Comparison of ENCODE assay signal across 11 cellular contexts in genomic region chr15:57610130-57610529, GRCh38. TPM values are rescaled to one million over a fixed set of nuclear protein-coding genes. Genes with fewer than 3 reads are reported as not detected.
A peak's percentile ranks its signal among the peaks of the same experiment; 100 is the strongest.
DNase-seq lines count a peak whose midpoint lies in the region; ATAC-seq, FAIRE-seq and TF ChIP-seq lines count a peak whose summit lies in the region.
"Had no signal": no experiment of that assay in that cellular context is flagged by ENCODE, and none has a peak within 500 bp of the region (broad histone marks: within the 10 kb centered on the region; RNA-seq: fewer than 3 reads in every experiment).

No MANE protein-coding gene starts in this region.

- no peak overlapping the region for H3K56ac ChIP-seq in mesendoderm (ENCODE audit: low read length)

- peak; percentile 44 to 76; a peak in 5 of 6 replicates for ATAC-seq in A549
- ATAC-seq in GM18868 (IDR thresholded peaks at IDR 0.05; ENCODE audit: unreplicated experiment) = no peak
- no peak for ATAC-seq in naive thymus-derived CD4-positive, alpha-beta T cell
- ATAC-seq in HG03139 (IDR thresholded peaks at IDR 0.05; ENCODE audit: unreplicated experiment) = no peak

- no peak for TF ChIP-seq EP300 in A549 (IDR thresholded peaks at IDR 0.05)

- H3K27me3 ChIP-seq in mesendoderm (ENCODE audit: insufficient read depth, low read length, poor library complexity) = no peaks in the 10 kb centered on the region
- no peaks in the 10 kb centered on the region for H3K27me3 ChIP-seq in naive thymus-derived CD4-positive, alpha-beta T cell (ENCODE audit: control insufficient read depth in 2 of 2, insufficient read depth in 2 of 2, low read length in 2 of 2)
- H3K27me3 ChIP-seq: BLaER1 treated with 17β-estradiol and CSF1 and Interleukin-3, amounts not matched to agents 10 nM and 100 nM had no signal

- POLR2A ChIA-PET in A549 (lab: Yijun Ruan, JAX) = interaction anchor here (0.5 to 1.2 kb wide), 2 partner anchors 11 to 49 kb away, joined by 3 read pairs; no protein-coding TSS in a partner anchor
- POLR2A ChIA-PET in naive thymus-derived CD4-positive, alpha-beta T cell (lab: Charles Lee) = interaction anchor here (1.4 kb wide), 1 partner anchor 47 kb away, joined by 3 read pairs; no protein-coding TSS in a partner anchor

- no peak overlapping the region for H4K5ac ChIP-seq in mesendoderm (ENCODE audit: low read length)

- H3K4me3 Mint-ChIP-seq in naive thymus-derived CD4-positive, alpha-beta T cell = no peak overlapping the region
- H3K4me3 Mint-ChIP-seq in activated CD4-positive, alpha-beta T cell treated with anti-CD3 and anti-CD28 coated beads, Interleukin-2, amount 10 ng/mL, durations not matched to agents 24 days and 14 days = no peak overlapping the region
- H3K4me3 Mint-ChIP-seq: endodermal cell had no signal

- no peak overlapping the region for H2BK5ac ChIP-seq in mesendoderm (ENCODE audit: low read length)

- H3K4me3 ChIP-seq in A549 (no peak overlapping the region), mesendoderm (ENCODE audit: low read length) (no peak overlapping the region)
- H3K4me3 ChIP-seq in naive thymus-derived CD4-positive, alpha-beta T cell (ENCODE audit: low read length) = no peak overlapping the region
- H3K4me3 ChIP-seq: BLaER1 treated with 17β-estradiol and CSF1 and Interleukin-3, amounts not matched to agents 10 nM and 100 nM had no signal

- H3K79me1 ChIP-seq in mesendoderm (ENCODE audit: low read length) = no peaks in the 10 kb centered on the region

- peaks cover 0 to 7% (median 0%) of the 10 kb centered on the region in 5 donors for H3K27me3 Mint-ChIP-seq in naive thymus-derived CD4-positive, alpha-beta T cell
- peaks cover 2% of the 10 kb centered on the region for H3K27me3 Mint-ChIP-seq in activated CD4-positive, alpha-beta T cell treated with anti-CD3 and anti-CD28 coated beads, Interleukin-2, amount 10 ng/mL, durations not matched to agents 24 days and 14 days

- H2BK120ac ChIP-seq in mesendoderm (ENCODE audit: low read depth, low read length) = no peak overlapping the region

- H3K4me1 Mint-ChIP-seq in naive thymus-derived CD4-positive, alpha-beta T cell = peaks cover 0 to 2% (median 0%) of the 10 kb centered on the region in 7 donors
- no peaks in the 10 kb centered on the region for H3K4me1 Mint-ChIP-seq in activated CD4-positive, alpha-beta T cell treated with anti-CD3 and anti-CD28 coated beads, Interleukin-2, amount 10 ng/mL, durations not matched to agents 24 days and 14 days

- FAIRE-seq in A549 (lab: Jason Lieb, UNC) = peak; percentile 74

- no peak for TF ChIP-seq RAD21 in A549 (conservative IDR thresholded peaks at IDR 0.05 in 1 of 2, IDR thresholded peaks at IDR 0.05 in 1 of 2)

- H3K9me3 Mint-ChIP-seq in naive thymus-derived CD4-positive, alpha-beta T cell = no peaks in the 10 kb centered on the region
- H3K9me3 Mint-ChIP-seq in activated CD4-positive, alpha-beta T cell treated with anti-CD3 and anti-CD28 coated beads, Interleukin-2, amount 10 ng/mL, durations not matched to agents 24 days and 14 days = no peaks in the 10 kb centered on the region
- H3K9me3 Mint-ChIP-seq: endodermal cell had no signal

- no peaks in the 10 kb centered on the region for H3K9me3 ChIP-seq in A549
- no peaks in the 10 kb centered on the region for H3K9me3 ChIP-seq in naive thymus-derived CD4-positive, alpha-beta T cell (ENCODE audit: control insufficient read depth in 2 of 3, low read length in 3 of 3)
- H3K9me3 ChIP-seq: BLaER1 treated with 17β-estradiol and CSF1 and Interleukin-3, amounts not matched to agents 10 nM and 100 nM had no signal

- 16% methylated on average over 8 of the region's 8 CpGs for whole genome bisulfite sequencing in A549 (ENCODE audit: missing lambda C conversion rate)
- WGBS in mesendoderm (ENCODE audit: extremely low coverage, insufficient coverage, low lambda C conversion rate) = no CpG with 5 or more reads among the region's 8 CpGs

- TF ChIP-seq POLR2A in A549 (IDR thresholded peaks at IDR 0.05; ENCODE audit: low read length) = no peak

- H3K79me2 ChIP-seq in mesendoderm (ENCODE audit: control insufficient read depth, insufficient read depth, low read length) = no peaks in the 10 kb centered on the region

- no peak overlapping the region for H3K23ac ChIP-seq in mesendoderm (ENCODE audit: low read length)

- no peak overlapping the region for H3K4ac ChIP-seq in mesendoderm (ENCODE audit: low read depth, low read length)

- H3K36me3 ChIP-seq in mesendoderm (ENCODE audit: control insufficient read depth, insufficient read depth, low read length) = no peaks in the 10 kb centered on the region
- H3K36me3 ChIP-seq in naive thymus-derived CD4-positive, alpha-beta T cell (ENCODE audit: control insufficient read depth in 2 of 3, insufficient read depth in 3 of 3, low read length in 3 of 3) = no peaks in the 10 kb centered on the region
- H3K36me3 ChIP-seq: BLaER1 treated with 17β-estradiol and CSF1 and Interleukin-3, amounts not matched to agents 10 nM and 100 nM had no signal

- peak overlapping the region; percentile 73 for H3K4me2 ChIP-seq in A549
- H3K4me2 ChIP-seq in mesendoderm (ENCODE audit: low read length) = no peak overlapping the region

- no peak overlapping the region for H3K9ac ChIP-seq in mesendoderm (ENCODE audit: low read length)
- H3K9ac ChIP-seq: BLaER1 treated with 17β-estradiol and CSF1 and Interleukin-3, amounts not matched to agents 10 nM and 100 nM had no signal

- H3K36me3 Mint-ChIP-seq in naive thymus-derived CD4-positive, alpha-beta T cell = peaks cover 0 to 9% (median 0%) of the 10 kb centered on the region in 5 donors
- no peaks in the 10 kb centered on the region for H3K36me3 Mint-ChIP-seq in activated CD4-positive, alpha-beta T cell treated with anti-CD3 and anti-CD28 coated beads, Interleukin-2, amount 10 ng/mL, durations not matched to agents 24 days and 14 days (ENCODE audit: low read depth)

- DNase-seq in A549 (ENCODE audit: low read depth in 1 of 2, low spot score in 1 of 2) (peak; percentile 70 to 72), LHCN-M2 (ENCODE audit: low read depth) (peak; percentile 35), dermis microvascular lymphatic vessel endothelial cell (ENCODE audit: low read depth in 2 of 2) (peak; percentile 48 to 92), mesendoderm (peak; percentile 29)
- no peak for DNase-seq in naive thymus-derived CD4-positive, alpha-beta T cell
- DNase-seq in activated CD4-positive, alpha-beta T cell treated with anti-CD3 and anti-CD28 coated beads, Interleukin-2, amount 10 ng/mL, durations not matched to agents 24 days and 14 days = no peak
- DNase-seq: endodermal cell; stimulated activated CD4-positive, alpha-beta T cell treated with anti-CD3 and anti-CD28 coated beads, Interleukin-12 subunit alpha, Interleukin-12 subunit beta, amount 100 ng/mL, for 4 hours had no signal

- no peak for TF ChIP-seq CTCF in A549 (IDR thresholded peaks at IDR 0.05)

- H3K18ac ChIP-seq in mesendoderm (ENCODE audit: low read length) = no peak overlapping the region

- H3K27ac ChIP-seq in A549 (peak overlapping the region; percentile 71 to 78), mesendoderm (ENCODE audit: low read depth, low read length) (no peak overlapping the region)
- H3K27ac ChIP-seq in naive thymus-derived CD4-positive, alpha-beta T cell (ENCODE audit: low read depth, low read length) = no peak overlapping the region
- H3K27ac ChIP-seq: BLaER1 treated with 17β-estradiol and CSF1 and Interleukin-3, amounts not matched to agents 10 nM and 100 nM had no signal

- H3K27ac Mint-ChIP-seq in naive thymus-derived CD4-positive, alpha-beta T cell = no peak overlapping the region
- H3K27ac Mint-ChIP-seq in activated CD4-positive, alpha-beta T cell treated with anti-CD3 and anti-CD28 coated beads, Interleukin-2, amount 10 ng/mL, durations not matched to agents 24 days and 14 days = no peak overlapping the region
- H3K27ac Mint-ChIP-seq: endodermal cell had no signal

- H4K8ac ChIP-seq in mesendoderm (ENCODE audit: low read depth, low read length) = no peak overlapping the region

- intact Hi-C loops in naive thymus-derived CD4-positive, alpha-beta T cell (cut with micrococcal nuclease) = no loop called here
- intact Hi-C loops in activated CD4-positive, alpha-beta T cell treated with anti-CD3 and anti-CD28 coated beads, Interleukin-2, amount 10 ng/mL, durations not matched to agents 24 days and 14 days (cut with micrococcal nuclease) = no loop called here

- H3K4me1 ChIP-seq in A549 = peaks cover 66% of the 10 kb centered on the region
- H3K4me1 ChIP-seq in mesendoderm (ENCODE audit: control insufficient read depth, low read depth, low read length) = no peaks in the 10 kb centered on the region
- no peaks in the 10 kb centered on the region for H3K4me1 ChIP-seq in naive thymus-derived CD4-positive, alpha-beta T cell (ENCODE audit: control insufficient read depth in 2 of 2, insufficient read depth in 2 of 2, low read length in 2 of 2)

- H2AK5ac ChIP-seq in mesendoderm (ENCODE audit: low read length) = no peak overlapping the region

- CTCF ChIA-PET in A549 (lab: Yijun Ruan, JAX) = interaction anchor here (0.8 to 14.8 kb wide), 10 partner anchors 14 to 572 kb away, joined by 3 to 286 read pairs (median 6); partner anchors contain the start of gene MYZAP
- CTCF ChIA-PET in naive thymus-derived CD4-positive, alpha-beta T cell (lab: Charles Lee) = interaction anchor here (0.9 to 4.8 kb wide), 4 partner anchors 25 to 52 kb away, joined by 4 to 35 read pairs (median 4); no protein-coding TSS in a partner anchor

- no peak overlapping the region for H2BK15ac ChIP-seq in mesendoderm (replicated peaks; ENCODE audit: low read depth)

TF ChIP-seq in A549, 52 proteins besides CTCF, POLR2A, EP300 and RAD21 (continues in another document):
- TF ChIP-seq HES2 (IDR thresholded peaks at IDR 0.05) (no peak), MAZ (IDR thresholded peaks at IDR 0.05; ENCODE audit: borderline replicate concordance, low read depth, low read length) (no peak), EHMT2 (IDR thresholded peaks at IDR 0.05; ENCODE audit: low read depth) (no peak), SMC3 (IDR thresholded peaks at IDR 0.05) (no peak)

RNA-seq across cellular contexts. Expression of gene MYZAP, which starts 18.4 kb away (rescaled TPM):
- polyA plus RNA-seq in A549 (2011; rRNA removed) (1.1 and 1.2 TPM in 2 replicates), A549 (2017; fragmentation: RNase III; extraction: RNeasy Plus Mini Kit Qiagen cat#74134 plus additional on column Dnase treatment) (1.8 to 2.6 TPM (median 2.4 TPM) in 3 replicates)
- polyA plus RNA-seq in A549 (2012; cell fraction: cytosol; rRNA removed) = 0.19 and 0.24 TPM in 2 replicates
- polyA plus RNA-seq in A549 (2012; cell fraction: nucleus; rRNA removed) = 0.06 TPM in 1 of 2 replicates, not detected in the other
- polyA minus RNA-seq in A549 (2011; rRNA and poly(A)+ RNA removed) = 0.37 TPM in 1 of 2 replicates, not detected in the other
- total RNA-seq in LHCN-M2 (2014; rRNA removed) (0.06 TPM in 1 of 2 replicates, not detected in the other), dermis microvascular lymphatic vessel endothelial cell (37.2 and 45.7 TPM in 2 replicates)
- 0.39 TPM for polyA plus RNA-seq in LHCN-M2 (2012)
- 0.59 TPM for polyA plus RNA-seq in mesendoderm (2013, experiment 1 of 2)
- 0.81 TPM for polyA plus RNA-seq in mesendoderm (2013, experiment 2 of 2)
- 1 to 10 TPM in 4 of 5 experiments, not detected in 1; 1.1 to 2.2 (median 1.7) TPM for total RNA-seq in naive thymus-derived CD4-positive, alpha-beta T cell
- 1 to 10 TPM; 4.2 to 9.7 TPM for polyA plus RNA-seq in naive thymus-derived CD4-positive, alpha-beta T cell
- not detected in 2 replicates for total RNA-seq in activated CD4-positive, alpha-beta T cell treated with anti-CD3 and anti-CD28 coated beads, Interleukin-2, amount 10 ng/mL, durations not matched to agents 24 days and 14 days

Comparison
In these comparisons a context has a peak if more than half of its experiments do, and no peak if none do; other contexts are left out.
1. ATAC-seq: peak in A549 (2 of 2); none in GM18868 (single experiment), naive thymus-derived CD4-positive, alpha-beta T cell (single experiment) and HG03139 (single experiment).
2. DNase-seq: peak in A549 (2 of 2), LHCN-M2 (single experiment), dermis microvascular lymphatic vessel endothelial cell (2 of 2) and mesendoderm (single experiment); none in naive thymus-derived CD4-positive, alpha-beta T cell (0 of 9) and activated CD4-positive, alpha-beta T cell treated with anti-CD3 and anti-CD28 coated beads, Interleukin-2, amount 10 ng/mL, durations not matched to agents 24 days and 14 days (single experiment).
3. H3K27ac ChIP-seq: peak in A549 (2 of 2); none in mesendoderm (single experiment) and naive thymus-derived CD4-positive, alpha-beta T cell (single experiment).
4. RNA of gene MYZAP, which starts 18.4 kb away (total RNA-seq): 37.2 to 45.7 TPM in dermis microvascular lymphatic vessel endothelial cell; 1.1 to 2.2 TPM in naive thymus-derived CD4-positive, alpha-beta T cell, 0.06 TPM in LHCN-M2 and not detected in activated CD4-positive, alpha-beta T cell treated with anti-CD3 and anti-CD28 coated beads, Interleukin-2, amount 10 ng/mL, durations not matched to agents 24 days and 14 days; every median in the first group is over 10 times any median in the second.